2 cellular contexts compared by ENCODE assay signal in the genomic region with DNA sequence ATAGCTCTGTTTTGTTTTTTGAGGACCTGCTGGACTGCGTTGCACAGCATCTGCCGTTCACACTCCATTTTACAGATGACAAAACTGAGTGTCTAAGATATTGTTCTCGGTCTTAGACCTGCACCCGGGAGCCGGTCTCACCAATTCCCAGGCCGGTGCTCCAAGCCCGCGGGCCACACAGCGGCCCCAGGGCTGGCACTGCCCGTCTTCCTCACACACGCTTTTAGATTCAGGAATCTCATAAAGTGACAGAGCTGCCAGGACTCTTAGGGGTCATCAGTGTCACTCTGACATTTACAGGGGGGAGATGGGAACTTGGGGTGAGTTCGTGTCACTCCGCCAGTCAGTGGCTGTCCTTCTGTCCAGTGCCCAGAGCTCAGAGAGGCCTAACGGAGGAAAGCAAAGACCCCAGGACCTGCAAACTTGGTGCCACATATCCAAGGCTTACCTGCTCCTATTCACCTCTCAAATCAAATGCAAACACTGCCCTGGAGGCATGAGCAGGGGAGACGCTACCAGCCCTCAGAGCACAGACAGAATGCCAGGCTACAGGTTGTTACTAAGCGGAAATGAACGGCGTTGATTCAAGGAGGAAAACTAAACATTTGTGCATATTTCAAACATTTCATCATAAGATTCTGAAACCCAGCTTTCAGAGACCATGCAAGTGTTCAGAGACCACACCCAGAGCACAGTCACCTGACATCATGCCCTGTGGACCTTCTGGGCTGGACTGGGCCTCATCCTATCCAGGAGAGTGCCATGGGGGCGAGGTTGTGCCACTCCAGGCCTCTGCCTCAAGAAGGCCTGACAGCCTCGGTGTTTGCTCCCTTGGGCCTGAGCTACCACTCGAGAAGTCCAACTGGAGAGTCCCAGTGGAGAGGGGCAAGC.
TF ChIP-seq lines count a peak whose summit lies in the region.

No MANE protein-coding gene starts in this region.

TF ChIP-seq in A549, 52 proteins besides CTCF, POLR2A, EP300 and RAD21:
- no peak for TF ChIP-seq HDAC2 (IDR thresholded peaks at IDR 0.05)
- TF ChIP-seq, protein P1, sequence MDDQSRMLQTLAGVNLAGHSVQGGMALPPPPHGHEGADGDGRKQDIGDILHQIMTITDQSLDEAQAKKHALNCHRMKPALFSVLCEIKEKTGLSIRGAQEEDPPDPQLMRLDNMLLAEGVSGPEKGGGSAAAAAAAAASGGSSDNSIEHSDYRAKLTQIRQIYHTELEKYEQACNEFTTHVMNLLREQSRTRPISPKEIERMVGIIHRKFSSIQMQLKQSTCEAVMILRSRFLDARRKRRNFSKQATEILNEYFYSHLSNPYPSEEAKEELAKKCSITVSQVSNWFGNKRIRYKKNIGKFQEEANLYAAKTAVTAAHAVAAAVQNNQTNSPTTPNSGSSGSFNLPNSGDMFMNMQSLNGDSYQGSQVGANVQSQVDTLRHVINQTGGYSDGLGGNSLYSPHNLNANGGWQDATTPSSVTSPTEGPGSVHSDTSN (IDR thresholded peaks at IDR 0.05) = no peak
- TF ChIP-seq, protein P2, sequence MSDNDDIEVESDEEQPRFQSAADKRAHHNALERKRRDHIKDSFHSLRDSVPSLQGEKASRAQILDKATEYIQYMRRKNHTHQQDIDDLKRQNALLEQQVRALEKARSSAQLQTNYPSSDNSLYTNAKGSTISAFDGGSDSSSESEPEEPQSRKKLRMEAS (IDR thresholded peaks at IDR 0.05) = no peak
- TF ChIP-seq EHMT2 (IDR thresholded peaks at IDR 0.05; ENCODE audit: low read depth) = no peak
- no peak for TF ChIP-seq CHD2 (IDR thresholded peaks at IDR 0.05; ENCODE audit: low read length, partially characterized antibody)
- no peak for TF ChIP-seq KDM1A (IDR thresholded peaks at IDR 0.05; ENCODE audit: low read depth)
- no peak for TF ChIP-seq SMC3 (IDR thresholded peaks at IDR 0.05)

TF ChIP-seq in IMR-90, 13 proteins besides CTCF, POLR2A, EP300 and RAD21:
- TF ChIP-seq RCOR1 (IDR thresholded peaks at IDR 0.05; ENCODE audit: insufficient replicate concordance, low read length) = no peak
- TF ChIP-seq SMC3 (IDR thresholded peaks at IDR 0.05; ENCODE audit: low read depth, low read length) = no peak
- no peak for TF ChIP-seq CHD1 (IDR thresholded peaks at IDR 0.05; ENCODE audit: low read depth, low read length)
- TF ChIP-seq MAFK (IDR thresholded peaks at IDR 0.05; ENCODE audit: low read depth, low read length) = no peak
- no peak for TF ChIP-seq MAZ (IDR thresholded peaks at IDR 0.05; ENCODE audit: borderline replicate concordance, low read depth, low read length)
- TF ChIP-seq FOS (IDR thresholded peaks at IDR 0.05; ENCODE audit: low read depth, low read length) = no peak
- no peak for TF ChIP-seq RFX5 (IDR thresholded peaks at IDR 0.05; ENCODE audit: low read depth, low read length)
